In the genomic region with DNA sequence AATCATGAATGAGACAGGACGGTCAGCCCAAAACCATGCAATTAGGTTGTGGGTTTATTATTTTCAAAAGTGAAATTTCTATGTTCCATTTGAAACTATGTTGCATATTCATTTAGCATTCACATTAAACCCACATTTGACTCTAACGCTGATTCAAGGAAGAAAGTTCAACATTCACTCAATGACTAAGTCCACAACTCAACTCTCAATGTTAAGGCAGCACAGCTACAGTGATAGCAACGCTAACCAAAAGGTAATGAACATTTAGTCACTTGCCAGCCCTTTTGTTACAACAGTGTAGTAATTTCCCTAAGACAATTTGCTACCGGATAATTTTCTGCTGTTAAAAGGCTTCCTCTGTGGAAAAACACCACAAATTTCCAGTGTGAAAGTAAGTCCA, we compare ENCODE assay signal across 31 cellular contexts. TPM values are rescaled to one million over a fixed set of nuclear protein-coding genes. Genes with fewer than 3 reads are reported as not detected.
DNase-seq lines count a peak whose midpoint lies in the region; ATAC-seq and TF ChIP-seq lines count a peak whose summit lies in the region.
"Had no signal": no experiment of that assay in that cellular context is flagged by ENCODE, and none has a peak within 500 bp of the region (broad histone marks: within the 10 kb centered on the region; RNA-seq: fewer than 3 reads in every experiment).

No MANE protein-coding gene starts in this region.

- POLR2A ChIA-PET in Panc1 (lab: Charles Lee), result no interaction called here

- H3K27me3 Mint-ChIP-seq in activated T-cell treated with anti-CD3 and anti-CD28 coated beads, Interleukin-2, amount 50 U/mL, for 72 hours (ENCODE audit: low read depth), result no peaks in the 10 kb centered on the region
- H3K27me3 Mint-ChIP-seq: CD8-positive, alpha-beta memory T cell had no signal

- DNase-seq in activated CD4-positive, CD25-positive, alpha-beta regulatory T cell treated with anti-CD3 and anti-CD28 coated beads, Interleukin-2, amount 50 U/mL, for 72 hours, result no peak
- DNase-seq in activated T-cell treated with anti-CD3 and anti-CD28 coated beads, Interleukin-2, amount 50 U/mL, for 72 hours, result no peak
- DNase-seq in activated T-cell treated with anti-CD3 and anti-CD28 coated beads for 4 hours, result no peak
- no peak for DNase-seq in Panc1 (ENCODE audit: low read depth, low spot score)
- no peak for DNase-seq in stimulated activated effector memory CD8-positive, alpha-beta T cell treated with anti-CD3 and anti-CD28 coated beads, Interleukin-12 subunit alpha, Interleukin-12 subunit beta, amount 100 ng/mL, for 72 hours (ENCODE audit: low spot score in 2 of 2)
- DNase-seq in NCI-H2171 (lab: John Stamatoyannopoulos, UW), result no peak
- DNase-seq: ACHN; BE2C; CD8-positive, alpha-beta memory T cell; DMS 273 treated with DMSO at 0.1 percent for 48 hours; DMS79; EL; GDM1; GOT3; HFFc6; Karpas-422; MV-4-11; NCI-H1105; NCI-H1436 treated with DMSO at 0.1 percent for 48 hours; NCI-H187 treated with DMSO at 0.1 percent for 48 hours; NCI-H524; PC-9; RPMI8226; SHP77 had no signal

- no peak for TF ChIP-seq POLR2A in GM18505 (IDR thresholded peaks at IDR 0.05; ENCODE audit: borderline replicate concordance, extremely low read depth, insufficient read depth, insufficient read length)

- in situ Hi-C loops in Panc1 (cut with HindIII; ENCODE audit: low pct_unique_long_range_greater_than_20kb, low sequenced_read_pairs), result no loop called here

- intact Hi-C loops in Panc1 (cut with micrococcal nuclease; ENCODE audit: unreplicated experiment), result no loop called here

- peak overlapping the region; percentile 22 to 31 for H3K4me3 Mint-ChIP-seq in activated T-cell treated with anti-CD3 and anti-CD28 coated beads, Interleukin-2, amount 50 U/mL, for 72 hours
- H3K4me3 Mint-ChIP-seq in stimulated activated effector memory CD8-positive, alpha-beta T cell treated with anti-CD3 and anti-CD28 coated beads, Interleukin-12 subunit alpha, Interleukin-12 subunit beta, amount 100 ng/mL, for 72 hours, result no peak overlapping the region
- H3K4me3 Mint-ChIP-seq: CD14-positive monocyte; CD8-positive, alpha-beta memory T cell; HFFc6 had no signal

- TSS peak; percentile 39 for BruUV-seq in Panc1 (replicated peaks; lab: Mats Ljungman, UMichigan)

- peaks cover 5% of the 10 kb centered on the region in 2 donors for H3K9me3 Mint-ChIP-seq in activated T-cell treated with anti-CD3 and anti-CD28 coated beads, Interleukin-2, amount 50 U/mL, for 72 hours
- no peaks in the 10 kb centered on the region for H3K9me3 Mint-ChIP-seq in stimulated activated effector memory CD8-positive, alpha-beta T cell treated with anti-CD3 and anti-CD28 coated beads, Interleukin-12 subunit alpha, Interleukin-12 subunit beta, amount 100 ng/mL, for 72 hours
- H3K9me3 Mint-ChIP-seq: CD14-positive monocyte; CD8-positive, alpha-beta memory T cell; HFFc6 had no signal

- peak; percentile 66 to 73 for ATAC-seq in activated CD4-positive, CD25-positive, alpha-beta regulatory T cell treated with anti-CD3 and anti-CD28 coated beads, Interleukin-2, amount 50 U/mL, for 24 hours
- ATAC-seq in activated T-cell treated with anti-CD3 and anti-CD28 coated beads, Interleukin-2, amount 50 U/mL, for 72 hours (replicated peaks in 1 of 2), result peak; percentile 80 to 85
- no peak for ATAC-seq in Panc1
- peak; percentile 91 for ATAC-seq in stimulated activated effector memory CD8-positive, alpha-beta T cell treated with anti-CD3 and anti-CD28 coated beads, Interleukin-12 subunit alpha, Interleukin-12 subunit beta, amount 100 ng/mL, for 72 hours
- ATAC-seq in GM18505 (IDR thresholded peaks at IDR 0.05; ENCODE audit: unreplicated experiment), result no peak
- ATAC-seq: GM12878 had no signal

- no peaks in the 10 kb centered on the region for H3K9me3 ChIP-seq in Panc1 (ENCODE audit: control insufficient read depth, insufficient read depth, low read depth, low read length)
- H3K9me3 ChIP-seq: BE2C, HAP-1 had no signal

- H3K27ac ChIP-seq in Panc1 (ENCODE audit: low read length), result no peak overlapping the region
- H3K27ac ChIP-seq: 22Rv1, HL-60, PC-9 had no signal

- H3K27me3 ChIP-seq in Panc1 (ENCODE audit: control insufficient read depth, insufficient read depth, low read length), result no peaks in the 10 kb centered on the region
- H3K27me3 ChIP-seq: BE2C had no signal

- TF ChIP-seq CTCF in Panc1 (IDR thresholded peaks at IDR 0.05), result no peak

- H3K4me1 ChIP-seq in Panc1 (ENCODE audit: control insufficient read depth, insufficient read depth, low read length), result no peaks in the 10 kb centered on the region
- H3K4me1 ChIP-seq: BE2C, HAP-1 had no signal

- H3K27ac Mint-ChIP-seq in activated T-cell treated with anti-CD3 and anti-CD28 coated beads, Interleukin-2, amount 50 U/mL, for 72 hours, result peak overlapping the region; percentile 46
- H3K27ac Mint-ChIP-seq in stimulated activated effector memory CD8-positive, alpha-beta T cell treated with anti-CD3 and anti-CD28 coated beads, Interleukin-12 subunit alpha, Interleukin-12 subunit beta, amount 100 ng/mL, for 72 hours, result no peak overlapping the region
- H3K27ac Mint-ChIP-seq: CD14-positive monocyte; CD8-positive, alpha-beta memory T cell; HFFc6 had no signal

- H3K4me1 Mint-ChIP-seq in activated T-cell treated with anti-CD3 and anti-CD28 coated beads, Interleukin-2, amount 50 U/mL, for 72 hours (ENCODE audit: low read depth), result peaks cover 68% of the 10 kb centered on the region
- peaks cover 7% of the 10 kb centered on the region for H3K4me1 Mint-ChIP-seq in stimulated activated effector memory CD8-positive, alpha-beta T cell treated with anti-CD3 and anti-CD28 coated beads, Interleukin-12 subunit alpha, Interleukin-12 subunit beta, amount 100 ng/mL, for 72 hours

- peaks cover 31% of the 10 kb centered on the region for H3K36me3 ChIP-seq in Panc1 (ENCODE audit: control insufficient read depth, insufficient read depth, low read length)

- peaks cover 7 to 40% of the 10 kb centered on the region in 2 donors for H3K36me3 Mint-ChIP-seq in activated T-cell treated with anti-CD3 and anti-CD28 coated beads, Interleukin-2, amount 50 U/mL, for 72 hours (ENCODE audit: insufficient read depth in 2 of 2)
- peaks cover 66% of the 10 kb centered on the region for H3K36me3 Mint-ChIP-seq in stimulated activated effector memory CD8-positive, alpha-beta T cell treated with anti-CD3 and anti-CD28 coated beads, Interleukin-12 subunit alpha, Interleukin-12 subunit beta, amount 100 ng/mL, for 72 hours

- H3K4me3 ChIP-seq in Panc1 (ENCODE audit: low read depth in 2 of 2, low read length in 2 of 2), result no peak overlapping the region
- H3K4me3 ChIP-seq: GM12878, HAP-1, PC-9 had no signal

- CTCF ChIA-PET in Panc1 (lab: Charles Lee), result no interaction called here

RNA-seq across cellular contexts. Expression of a gene that starts 6.4 kb away (rescaled TPM):
- total RNA-seq in activated T-cell treated with anti-CD3 and anti-CD28 coated beads, Interleukin-2, amount 50 U/mL, for 72 hours, result 10 to 100 TPM; 17.3 to 17.9 TPM
- 10.5 TPM for total RNA-seq in Panc1 (2021; ENCODE audit: unreplicated experiment)
- 2.3 TPM for polyA plus RNA-seq in Panc1 (2012; ENCODE audit: insufficient read length)

RNA-seq across cellular contexts. Expression of a gene that starts 37.3 kb away (rescaled TPM):
- total RNA-seq in activated T-cell treated with anti-CD3 and anti-CD28 coated beads, Interleukin-2, amount 50 U/mL, for 72 hours, result 10 to 100 TPM; 57.5 to 65.0 TPM
- 29.3 TPM for total RNA-seq in Panc1 (2021; ENCODE audit: unreplicated experiment)
- polyA plus RNA-seq in Panc1 (2012; ENCODE audit: insufficient read length), result 7.4 TPM

Comparison
In these comparisons a context has a peak if more than half of its experiments do, and no peak if none do; other contexts are left out.
1. ATAC-seq: peak in activated CD4-positive, CD25-positive, alpha-beta regulatory T cell treated with anti-CD3 and anti-CD28 coated beads, Interleukin-2, amount 50 U/mL, for 24 hours (2 of 2), activated T-cell treated with anti-CD3 and anti-CD28 coated beads, Interleukin-2, amount 50 U/mL, for 72 hours (2 of 2) and stimulated activated effector memory CD8-positive, alpha-beta T cell treated with anti-CD3 and anti-CD28 coated beads, Interleukin-12 subunit alpha, Interleukin-12 subunit beta, amount 100 ng/mL, for 72 hours (single experiment); none in Panc1 (single experiment) and GM18505 (single experiment).